Comparison of ENCODE assay signal across 15 cellular contexts in the genomic region with DNA sequence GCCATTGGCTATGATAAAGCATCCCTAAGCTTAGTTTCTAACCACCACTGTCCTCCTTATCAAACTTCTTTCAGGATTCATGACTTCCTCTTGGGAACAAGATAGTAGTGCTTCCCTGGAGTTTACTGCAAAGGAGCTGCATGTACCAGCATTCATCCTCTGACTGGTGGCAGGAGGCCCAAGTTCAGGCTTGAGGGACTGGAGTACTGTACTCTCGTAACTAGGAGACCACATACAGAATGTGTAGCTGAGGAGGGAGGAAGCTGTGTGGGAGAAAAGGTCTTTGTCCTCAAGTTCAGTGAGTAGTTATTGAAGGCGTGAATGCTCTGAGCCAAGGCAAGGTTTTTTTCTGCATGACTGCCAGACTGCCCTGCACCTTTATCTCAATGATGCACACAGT. TPM values are rescaled to one million over a fixed set of nuclear protein-coding genes. Genes with fewer than 3 reads are reported as not detected.
DNase-seq lines count a peak whose midpoint lies in the region; ATAC-seq, FAIRE-seq and TF ChIP-seq lines count a peak whose summit lies in the region.
"Had no signal": no experiment of that assay in that cellular context is flagged by ENCODE, and none has a peak within 500 bp of the region (broad histone marks: within the 10 kb centered on the region; RNA-seq: fewer than 3 reads in every experiment).

No MANE protein-coding gene starts in this region.

- peaks cover 87% of the 10 kb centered on the region for H3K79me2 ChIP-seq in HepG2 (ENCODE audit: insufficient read depth, low read length)

- H3K36me3 Mint-ChIP-seq in nephron progenitor cell (ENCODE audit: low read depth) = peaks cover 23% of the 10 kb centered on the region
- H3K36me3 Mint-ChIP-seq: naive thymus-derived CD4-positive, alpha-beta T cell had no signal

- no peaks in the 10 kb centered on the region for H3K27me3 Mint-ChIP-seq in nephron progenitor cell (ENCODE audit: low read depth, poor library complexity)

- H3K4me3 ChIP-seq in liver (ENCODE audit: low read depth in 1 of 3, low read length in 3 of 3) (no peak overlapping the region), HepG2 (replicated peaks in 1 of 3; ENCODE audit: insufficient read depth in 1 of 3, low read depth in 2 of 3, low read length in 3 of 3) (no peak overlapping the region), gastroesophageal sphincter (peak overlapping the region in 1 of 2 donors; percentile 25)
- H3K4me3 ChIP-seq: body of pancreas, spleen had no signal

- no peak for TF ChIP-seq RAD21 in liver (IDR thresholded peaks at IDR 0.05)
- no peak for TF ChIP-seq RAD21 in HepG2 (CRISPR knock-in tag; IDR thresholded peaks at IDR 0.05)

- TF ChIP-seq CTCF in liver (IDR thresholded peaks at IDR 0.05; ENCODE audit: low read depth, low read length, missing input control) (no peak), HepG2 (CRISPR knock-in tag; IDR thresholded peaks at IDR 0.05) (no peak), gastroesophageal sphincter (IDR thresholded peaks at IDR 0.05) (no peak), nephron progenitor cell (IDR thresholded peaks at IDR 0.05) (no peak)

- BruUV-seq in HepG2 (replicated peaks; lab: Mats Ljungman, UMichigan) = no TSS peak

- no peak for TF ChIP-seq EP300 in HepG2 (IDR thresholded peaks at IDR 0.05; ENCODE audit: low read depth in 2 of 2, low read length in 2 of 2)
- no peak for TF ChIP-seq EP300 in HepG2 (CRISPR knock-in tag; IDR thresholded peaks at IDR 0.05; ENCODE audit: borderline replicate concordance)
- TF ChIP-seq EP300 in gastroesophageal sphincter (IDR thresholded peaks at IDR 0.05) = no peak

- DNase-seq in HepG2 (ENCODE audit: low spot score) (no peak), nephron progenitor cell (no peak), NCI-H510A treated with DMSO at 0.1 percent for 48 hours (lab: John Stamatoyannopoulos, UW) (no peak), NCI-H69 (lab: John Stamatoyannopoulos, UW) (no peak)
- DNase-seq: activated CD4-positive, alpha-beta T cell treated with anti-CD3 and anti-CD28 coated beads for 4 hours; body of pancreas; Kasumi-1; naive thymus-derived CD4-positive, alpha-beta T cell; spleen had no signal

- H3K9ac ChIP-seq in liver (ENCODE audit: low read depth in 1 of 2, low read length in 2 of 2) = no peak overlapping the region
- H3K9ac ChIP-seq in HepG2 (ENCODE audit: insufficient read depth, low read depth, low read length) = no peak overlapping the region

- H3K4me1 Mint-ChIP-seq in nephron progenitor cell = peaks cover 41% of the 10 kb centered on the region

- H3K36me3 ChIP-seq in liver (ENCODE audit: control insufficient read depth in 4 of 4, insufficient read depth in 3 of 4, low read depth in 1 of 4, low read length in 3 of 4) = no peaks in the 10 kb centered on the region
- H3K36me3 ChIP-seq in HepG2 (replicated peaks in 1 of 2; ENCODE audit: control insufficient read depth in 1 of 2, insufficient read depth in 2 of 2, low read length in 2 of 2) = peaks cover 0 to 6% of the 10 kb centered on the region in 2 experiments; a peak in 2 of 5 replicates
- H3K36me3 ChIP-seq in gastroesophageal sphincter = no peaks in the 10 kb centered on the region
- H3K36me3 ChIP-seq: spleen had no signal

- FAIRE-seq in HepG2 (lab: Jason Lieb, UNC) = no peak

- H4K20me1 ChIP-seq in HepG2 (ENCODE audit: insufficient read depth, low read length) = peaks cover 33% of the 10 kb centered on the region

- ATAC-seq in HepG2 = no peak
- ATAC-seq in gastroesophageal sphincter = no peak
- no peak for ATAC-seq in GM18868 (IDR thresholded peaks at IDR 0.05; ENCODE audit: unreplicated experiment)
- no peak for ATAC-seq in GM19035 (IDR thresholded peaks at IDR 0.05; ENCODE audit: unreplicated experiment)
- ATAC-seq: body of pancreas; naive thymus-derived CD4-positive, alpha-beta T cell had no signal

- no peak overlapping the region for H3K4me3 Mint-ChIP-seq in nephron progenitor cell
- H3K4me3 Mint-ChIP-seq: activated T-helper 1 cell treated with anti-CD3 and anti-CD28 coated beads, Interleukin-12 subunit alpha, Interleukin-12 subunit beta, Interleukin-2, Interleukin-4 antibody, amounts not matched to agents 30 ng/mL and 10 ng/mL and 1 ng/mL, durations not matched to agents 14 hours and 24 hours and 36 hours; naive thymus-derived CD4-positive, alpha-beta T cell had no signal

- intact Hi-C loops in HepG2 (cut with micrococcal nuclease; ENCODE audit: unreplicated experiment) = no loop called here

- H2AFZ ChIP-seq in HepG2 (ENCODE audit: low read length) = no peak overlapping the region

- H3K9me3 ChIP-seq in liver (ENCODE audit: control insufficient read depth in 4 of 4, low read length in 3 of 4) (no peaks in the 10 kb centered on the region), HepG2 (ENCODE audit: low read length) (no peaks in the 10 kb centered on the region), gastroesophageal sphincter (no peaks in the 10 kb centered on the region)
- H3K9me3 ChIP-seq: body of pancreas, spleen had no signal

- in situ Hi-C loops in HepG2 (cut with HindIII; ENCODE audit: extremely low pct_ligation_motif_present, low pct_unique_long_range_greater_than_20kb) = no loop called here

- no peaks in the 10 kb centered on the region for H3K9me3 Mint-ChIP-seq in nephron progenitor cell
- H3K9me3 Mint-ChIP-seq: activated T-helper 1 cell treated with anti-CD3 and anti-CD28 coated beads, Interleukin-12 subunit alpha, Interleukin-12 subunit beta, Interleukin-2, Interleukin-4 antibody, amounts not matched to agents 30 ng/mL and 10 ng/mL and 1 ng/mL, durations not matched to agents 14 hours and 24 hours and 36 hours; naive thymus-derived CD4-positive, alpha-beta T cell had no signal

- 63% methylated on average over 2 of the region's 2 CpGs for WGBS in liver
- WGBS in HepG2 (ENCODE audit: low lambda C conversion rate) = 100% methylated on average over 2 of the region's 2 CpGs
- WGBS in gastroesophageal sphincter (ENCODE audit: low coverage in 1 of 2), 2 donors = 32% methylated on average over 2 of the region's 2 CpGs; no CpG with 5 or more reads in 1 of the 2 donors

- TF ChIP-seq POLR2A in HepG2 (IDR thresholded peaks at IDR 0.05; ENCODE audit: insufficient read depth in 1 of 2, low read depth in 2 of 2, low read length in 2 of 2) = no peak
- TF ChIP-seq POLR2A in gastroesophageal sphincter (IDR thresholded peaks at IDR 0.05) = no peak

- H3K27me3 ChIP-seq in liver (ENCODE audit: control insufficient read depth in 4 of 4, insufficient read depth in 4 of 4, low read length in 3 of 4) (peaks cover 0 to 3% (median 0%) of the 10 kb centered on the region in 4 donors), HepG2 (ENCODE audit: control insufficient read depth in 1 of 2, insufficient read depth in 2 of 2, low read length in 2 of 2) (no peaks in the 10 kb centered on the region), gastroesophageal sphincter (no peaks in the 10 kb centered on the region)
- H3K27me3 ChIP-seq: body of pancreas, spleen had no signal

- CTCF ChIA-PET in HepG2 (lab: Yijun Ruan, JAX; ENCODE audit: low intra/inter-chr PET ratio, low total read pairs) = no interaction called here

- POLR2A ChIA-PET in HepG2 (lab: Yijun Ruan, JAX) = interaction anchor here (2.1 kb wide), 1 partner anchor 11 kb away, joined by 11 read pairs; no protein-coding TSS in a partner anchor

- H3K4me2 ChIP-seq in HepG2 (ENCODE audit: low read depth, low read length) = no peak overlapping the region

- peak overlapping the region; percentile 3 for H3K27ac Mint-ChIP-seq in nephron progenitor cell
- H3K27ac Mint-ChIP-seq: activated T-helper 1 cell treated with anti-CD3 and anti-CD28 coated beads, Interleukin-12 subunit alpha, Interleukin-12 subunit beta, Interleukin-2, Interleukin-4 antibody, amounts not matched to agents 30 ng/mL and 10 ng/mL and 1 ng/mL, durations not matched to agents 14 hours and 24 hours and 36 hours; naive thymus-derived CD4-positive, alpha-beta T cell had no signal

- H3K27ac ChIP-seq in liver (ENCODE audit: low read depth in 1 of 2, low read length in 2 of 2) (no peak overlapping the region), HepG2 (ENCODE audit: extremely low read length, insufficient read depth, low read length) (no peak overlapping the region), gastroesophageal sphincter (peak overlapping the region; percentile 63 to 71 (median 66))
- H3K27ac ChIP-seq: epithelial cell of prostate, spleen had no signal

- H3K4me1 ChIP-seq in liver (ENCODE audit: control insufficient read depth in 4 of 4, insufficient read depth in 4 of 4, low read length in 3 of 4) (no peaks in the 10 kb centered on the region), HepG2 (ENCODE audit: insufficient read depth, low read length) (no peaks in the 10 kb centered on the region), gastroesophageal sphincter (peaks cover 16 to 78% (median 18%) of the 10 kb centered on the region in 3 donors)

RNA-seq across cellular contexts. Expression of a gene that starts 12.9 kb away (rescaled TPM):
- total RNA-seq in liver = 1 to 10 TPM; 2.6 to 4.1 TPM
- 1 to 10 TPM; 1.1 to 1.3 TPM for polyA plus RNA-seq in liver
- total RNA-seq in HepG2 (2016; rRNA removed; fragmentation: Illumina TruSeq; extraction: Trizol) = 49.8 and 74.4 TPM in 2 replicates
- total RNA-seq in HepG2 (2016; cell fraction: cytosol; rRNA removed; fragmentation: Illumina TruSeq; extraction: Trizol; ENCODE audit: low read depth) = 4.9 and 6.1 TPM in 2 replicates
- 49.7 and 72.4 TPM in 2 replicates for total RNA-seq in HepG2 (2016; cell fraction: insoluble cytoplasmic fraction; rRNA removed; fragmentation: Illumina TruSeq; extraction: Trizol)
- 19.2 and 21.8 TPM in 2 replicates for total RNA-seq in HepG2 (2016; cell fraction: membrane; rRNA removed; fragmentation: Illumina TruSeq; extraction: Trizol)
- 30.8 and 34.7 TPM in 2 replicates for total RNA-seq in HepG2 (2016; cell fraction: nucleus; rRNA removed; fragmentation: Illumina TruSeq; extraction: Trizol)
- polyA plus RNA-seq in HepG2 (2011; rRNA removed) = 43.2 and 45.5 TPM in 2 replicates
- 34.6 and 50.4 TPM in 2 replicates for polyA plus RNA-seq in HepG2 (2011; cell fraction: cytosol; rRNA removed)
- 29.6 and 33.8 TPM in 2 replicates for polyA plus RNA-seq in HepG2 (2011; cell fraction: nucleus; rRNA removed)
- polyA plus RNA-seq in HepG2 (2012) = 54.8 and 60.8 TPM in 2 replicates
- polyA plus RNA-seq in HepG2 (2016; cell fraction: cytosol; fragmentation: Illumina TruSeq; extraction: Trizol; ENCODE audit: low read depth) = 2.6 and 2.8 TPM in 2 replicates
- polyA plus RNA-seq in HepG2 (2016; cell fraction: insoluble cytoplasmic fraction; fragmentation: Illumina TruSeq; extraction: Trizol; ENCODE audit: low read depth) = 50.7 and 51.5 TPM in 2 replicates
- polyA plus RNA-seq in HepG2 (2016; cell fraction: membrane; fragmentation: Illumina TruSeq; extraction: Trizol; ENCODE audit: low read depth) = 6.7 and 7.7 TPM in 2 replicates
- polyA plus RNA-seq in HepG2 (2016; cell fraction: nucleus; fragmentation: Illumina TruSeq; extraction: Trizol; ENCODE audit: insufficient read depth, low read depth) = 29.8 and 32.4 TPM in 2 replicates
- polyA minus RNA-seq in HepG2 (2011; rRNA and poly(A)+ RNA removed; ENCODE audit: low replicate concordance) = 7.8 and 87.3 TPM in 2 replicates
- polyA minus RNA-seq in HepG2 (2011; cell fraction: cytosol; rRNA and poly(A)+ RNA removed) = 58.2 and 64.4 TPM in 2 replicates
- polyA minus RNA-seq in HepG2 (2011; cell fraction: nucleus; rRNA and poly(A)+ RNA removed) = 31.7 and 46.6 TPM in 2 replicates
- 100 to 1,000 TPM; 103 to 121 (median 112) TPM for total RNA-seq in gastroesophageal sphincter

RNA-seq across cellular contexts. Expression of a gene that starts 49.8 kb away (rescaled TPM):
- 1 to 10 TPM; 4.3 to 6.1 TPM for total RNA-seq in liver
- 1 to 10 TPM; 2.6 to 2.7 TPM for polyA plus RNA-seq in liver
- 20.2 and 32.3 TPM in 2 replicates for total RNA-seq in HepG2 (2016; rRNA removed; fragmentation: Illumina TruSeq; extraction: Trizol)
- 1.4 and 2.1 TPM in 2 replicates for total RNA-seq in HepG2 (2016; cell fraction: cytosol; rRNA removed; fragmentation: Illumina TruSeq; extraction: Trizol; ENCODE audit: low read depth)
- total RNA-seq in HepG2 (2016; cell fraction: insoluble cytoplasmic fraction; rRNA removed; fragmentation: Illumina TruSeq; extraction: Trizol) = 24.8 and 33.7 TPM in 2 replicates
- 6.5 and 7.2 TPM in 2 replicates for total RNA-seq in HepG2 (2016; cell fraction: membrane; rRNA removed; fragmentation: Illumina TruSeq; extraction: Trizol)
- 42.5 and 43.1 TPM in 2 replicates for total RNA-seq in HepG2 (2016; cell fraction: nucleus; rRNA removed; fragmentation: Illumina TruSeq; extraction: Trizol)
- 14.2 and 20.0 TPM in 2 replicates for polyA plus RNA-seq in HepG2 (2011; rRNA removed)
- polyA plus RNA-seq in HepG2 (2011; cell fraction: cytosol; rRNA removed) = 9.5 and 13.3 TPM in 2 replicates
- 3.2 and 4.0 TPM in 2 replicates for polyA plus RNA-seq in HepG2 (2011; cell fraction: nucleus; rRNA removed)
- polyA plus RNA-seq in HepG2 (2012) = 16.2 and 17.4 TPM in 2 replicates
- polyA plus RNA-seq in HepG2 (2016; cell fraction: cytosol; fragmentation: Illumina TruSeq; extraction: Trizol; ENCODE audit: low read depth) = 0.87 and 1.7 TPM in 2 replicates
- 14.3 and 18.2 TPM in 2 replicates for polyA plus RNA-seq in HepG2 (2016; cell fraction: insoluble cytoplasmic fraction; fragmentation: Illumina TruSeq; extraction: Trizol; ENCODE audit: low read depth)
- 3.0 and 3.7 TPM in 2 replicates for polyA plus RNA-seq in HepG2 (2016; cell fraction: membrane; fragmentation: Illumina TruSeq; extraction: Trizol; ENCODE audit: low read depth)
- polyA plus RNA-seq in HepG2 (2016; cell fraction: nucleus; fragmentation: Illumina TruSeq; extraction: Trizol; ENCODE audit: insufficient read depth, low read depth) = 40.4 and 40.5 TPM in 2 replicates
- polyA minus RNA-seq in HepG2 (2011; rRNA and poly(A)+ RNA removed; ENCODE audit: low replicate concordance) = 5.7 and 13.0 TPM in 2 replicates
- polyA minus RNA-seq in HepG2 (2011; cell fraction: cytosol; rRNA and poly(A)+ RNA removed) = 12.8 TPM in 2 replicates
- polyA minus RNA-seq in HepG2 (2011; cell fraction: nucleus; rRNA and poly(A)+ RNA removed) = 17.7 and 17.8 TPM in 2 replicates
- total RNA-seq in gastroesophageal sphincter = 10 to 100 TPM in 1 of 4 donors, 1 to 10 TPM in 3; 7.0 to 10.7 (median 7.7) TPM

RNA-seq across cellular contexts. Expression of a gene that starts 51.5 kb away (rescaled TPM):
- total RNA-seq in liver = 1 to 10 TPM; 3.0 to 5.4 TPM
- 1 to 10 TPM; 1.0 to 1.8 TPM for polyA plus RNA-seq in liver
- total RNA-seq in HepG2 (2016; rRNA removed; fragmentation: Illumina TruSeq; extraction: Trizol) = 26.4 and 32.5 TPM in 2 replicates
- 9.2 and 11.0 TPM in 2 replicates for total RNA-seq in HepG2 (2016; cell fraction: cytosol; rRNA removed; fragmentation: Illumina TruSeq; extraction: Trizol; ENCODE audit: low read depth)
- total RNA-seq in HepG2 (2016; cell fraction: insoluble cytoplasmic fraction; rRNA removed; fragmentation: Illumina TruSeq; extraction: Trizol) = 22.6 and 30.8 TPM in 2 replicates
- 20.5 and 24.2 TPM in 2 replicates for total RNA-seq in HepG2 (2016; cell fraction: membrane; rRNA removed; fragmentation: Illumina TruSeq; extraction: Trizol)
- 29.3 and 30.9 TPM in 2 replicates for total RNA-seq in HepG2 (2016; cell fraction: nucleus; rRNA removed; fragmentation: Illumina TruSeq; extraction: Trizol)
- 11.1 and 12.5 TPM in 2 replicates for polyA plus RNA-seq in HepG2 (2011; rRNA removed)
- 4.8 and 7.6 TPM in 2 replicates for polyA plus RNA-seq in HepG2 (2011; cell fraction: cytosol; rRNA removed)
- polyA plus RNA-seq in HepG2 (2011; cell fraction: nucleus; rRNA removed) = 14.1 and 14.5 TPM in 2 replicates
- 12.0 and 14.3 TPM in 2 replicates for polyA plus RNA-seq in HepG2 (2012)
- 4.6 and 5.2 TPM in 2 replicates for polyA plus RNA-seq in HepG2 (2016; cell fraction: cytosol; fragmentation: Illumina TruSeq; extraction: Trizol; ENCODE audit: low read depth)
- 20.6 and 20.9 TPM in 2 replicates for polyA plus RNA-seq in HepG2 (2016; cell fraction: insoluble cytoplasmic fraction; fragmentation: Illumina TruSeq; extraction: Trizol; ENCODE audit: low read depth)
- 10.8 and 11.4 TPM in 2 replicates for polyA plus RNA-seq in HepG2 (2016; cell fraction: membrane; fragmentation: Illumina TruSeq; extraction: Trizol; ENCODE audit: low read depth)
- 18.0 and 18.2 TPM in 2 replicates for polyA plus RNA-seq in HepG2 (2016; cell fraction: nucleus; fragmentation: Illumina TruSeq; extraction: Trizol; ENCODE audit: insufficient read depth, low read depth)
- 4.2 and 13.4 TPM in 2 replicates for polyA minus RNA-seq in HepG2 (2011; rRNA and poly(A)+ RNA removed; ENCODE audit: low replicate concordance)
- 10.9 and 14.0 TPM in 2 replicates for polyA minus RNA-seq in HepG2 (2011; cell fraction: cytosol; rRNA and poly(A)+ RNA removed)
- polyA minus RNA-seq in HepG2 (2011; cell fraction: nucleus; rRNA and poly(A)+ RNA removed) = 51.5 and 54.2 TPM in 2 replicates
- total RNA-seq in gastroesophageal sphincter = 10 to 100 TPM in 2 of 4 donors, 1 to 10 TPM in 2; 7.5 to 16.3 (median 11.4) TPM

Comparison
In these comparisons a context has a peak if more than half of its experiments do, and no peak if none do; other contexts are left out.
1. H3K27ac ChIP-seq: peak in gastroesophageal sphincter (4 of 4); none in liver (0 of 2) and HepG2 (single experiment).